Comparison of ENCODE assay signal across 15 cellular contexts in genomic region chr10:119659951-119660350, GRCh38. TPM values are rescaled to one million over a fixed set of nuclear protein-coding genes. Genes with fewer than 3 reads are reported as not detected.
DNase-seq lines count a peak whose midpoint lies in the region; ATAC-seq, FAIRE-seq and TF ChIP-seq lines count a peak whose summit lies in the region.
"Had no signal": no experiment of that assay in that cellular context is flagged by ENCODE, and none has a peak within 500 bp of the region (broad histone marks: within the 10 kb centered on the region; RNA-seq: fewer than 3 reads in every experiment).

No MANE protein-coding gene starts in this region.

- TF ChIP-seq EP300 in A549 (IDR thresholded peaks at IDR 0.05) = no peak

- TF ChIP-seq RAD21 in A549 (conservative IDR thresholded peaks at IDR 0.05 in 1 of 2, IDR thresholded peaks at IDR 0.05 in 1 of 2) = no peak

- no peaks in the 10 kb centered on the region for H3K27me3 Mint-ChIP-seq in glutamatergic neuron (ENCODE audit: unreplicated experiment)
- H3K27me3 Mint-ChIP-seq: effector memory CD8-positive, alpha-beta T cell had no signal

- no peak for ATAC-seq in A549
- no peak for ATAC-seq in RWPE2 (ENCODE audit: low read depth)
- no peak for ATAC-seq in GM21723 (IDR thresholded peaks at IDR 0.05; ENCODE audit: unreplicated experiment)
- ATAC-seq: effector memory CD8-positive, alpha-beta T cell had no signal

- no peaks in the 10 kb centered on the region for H3K36me3 Mint-ChIP-seq in glutamatergic neuron (ENCODE audit: unreplicated experiment)

- no peak for FAIRE-seq in A549 (lab: Jason Lieb, UNC)
- FAIRE-seq: HTR-8/SVneo had no signal

- H3K27me3 ChIP-seq in RWPE2 (ENCODE audit: insufficient read depth, poor library complexity, severe bottlenecking) (no peaks in the 10 kb centered on the region), prostate gland (replicated peaks; ENCODE audit: insufficient read depth) (no peaks in the 10 kb centered on the region)

- POLR2A ChIA-PET in A549 (lab: Yijun Ruan, JAX) = no interaction called here

- H3K9me3 ChIP-seq in A549 = no peaks in the 10 kb centered on the region
- H3K9me3 ChIP-seq in RWPE2 (ENCODE audit: severe bottlenecking) = no peaks in the 10 kb centered on the region
- no peaks in the 10 kb centered on the region for H3K9me3 ChIP-seq in prostate gland

- DNase-seq in A549 (ENCODE audit: low read depth in 1 of 2, low spot score in 1 of 2) (no peak), RWPE2 (ENCODE audit: low spot score) (no peak), glutamatergic neuron (no peak), prostate gland (ENCODE audit: low spot score) (no peak), UCSD-AML1 (lab: John Stamatoyannopoulos, UW; ENCODE audit: unreplicated experiment) (no peak), OCI-M1 (lab: John Stamatoyannopoulos, UW) (no peak), NCI-H446 treated with DMSO at 0.1 percent for 48 hours (lab: John Stamatoyannopoulos, UW) (no peak)
- DNase-seq: activated effector memory CD4-positive, alpha-beta T cell treated with Interleukin-2 at 50 U/mL for 16 hours; effector memory CD8-positive, alpha-beta T cell; foreskin melanocyte; GF-D8; SIG-M5; stimulated activated CD4-positive, alpha-beta T cell treated with anti-CD3 and anti-CD28 coated beads, Interleukin-4, amount 100 ng/mL, for 1 hour had no signal

- H3K4me1 Mint-ChIP-seq in glutamatergic neuron (ENCODE audit: low read depth, unreplicated experiment) = peaks cover 22% of the 10 kb centered on the region

- H3K4me1 ChIP-seq in A549 = peaks cover 77% of the 10 kb centered on the region
- H3K4me1 ChIP-seq in RWPE2 (ENCODE audit: insufficient read depth, poor library complexity, severe bottlenecking) = peaks cover 63% of the 10 kb centered on the region
- H3K4me1 ChIP-seq in prostate gland (replicated peaks) = peaks cover 11% of the 10 kb centered on the region

- peak overlapping the region; percentile 89 to 90; a peak in 4 of 6 replicates for H3K27ac ChIP-seq in A549
- H3K27ac ChIP-seq in RWPE2 (ENCODE audit: poor library complexity, severe bottlenecking) = peak overlapping the region; percentile 93
- H3K27ac ChIP-seq in prostate gland = peak overlapping the region; percentile 5 to 99

- no peak overlapping the region for H3K4me2 ChIP-seq in A549

- intact Hi-C loops in prostate gland (cut with DNase I) = no loop called here

- no peak overlapping the region for H3K27ac Mint-ChIP-seq in glutamatergic neuron (ENCODE audit: unreplicated experiment)
- H3K27ac Mint-ChIP-seq: effector memory CD8-positive, alpha-beta T cell had no signal

- peak overlapping the region; percentile 46 for H3K4me3 Mint-ChIP-seq in glutamatergic neuron (ENCODE audit: unreplicated experiment)
- H3K4me3 Mint-ChIP-seq: effector memory CD8-positive, alpha-beta T cell had no signal

- H3K36me3 ChIP-seq in RWPE2 (ENCODE audit: low read depth) (peaks cover 69% of the 10 kb centered on the region), prostate gland (no peaks in the 10 kb centered on the region)

- peaks cover 4% of the 10 kb centered on the region for H3K9me3 Mint-ChIP-seq in glutamatergic neuron (ENCODE audit: unreplicated experiment)
- H3K9me3 Mint-ChIP-seq: effector memory CD8-positive, alpha-beta T cell had no signal

- CTCF ChIA-PET in A549 (lab: Yijun Ruan, JAX) = interaction anchor here (1.2 to 8.3 kb wide), 8 partner anchors 8 to 88 kb away, joined by 3 to 69 read pairs (median 3); partner anchors contain the start of gene INPP5F

- no peak overlapping the region for H3K4me3 ChIP-seq in A549
- H3K4me3 ChIP-seq in RWPE2 (ENCODE audit: severe bottlenecking) = no peak overlapping the region
- no peak overlapping the region for H3K4me3 ChIP-seq in prostate gland

- WGBS in A549 (ENCODE audit: missing lambda C conversion rate) = 90% methylated on average over 8 of the region's 10 CpGs
- 72% methylated on average over 10 of the region's 10 CpGs for WGBS in prostate gland

- TF ChIP-seq CTCF in A549 (IDR thresholded peaks at IDR 0.05) (no peak), RWPE2 (IDR thresholded peaks at IDR 0.05; ENCODE audit: poor library complexity, severe bottlenecking) (no peak), glutamatergic neuron (IDR thresholded peaks at IDR 0.05; ENCODE audit: partially characterized antibody, unreplicated experiment) (no peak), prostate gland (IDR thresholded peaks at IDR 0.05) (no peak)

- TF ChIP-seq POLR2A in A549 (IDR thresholded peaks at IDR 0.05; ENCODE audit: low read length) (no peak), prostate gland (IDR thresholded peaks at IDR 0.05) (no peak)

TF ChIP-seq in A549, 52 proteins besides CTCF, POLR2A, EP300 and RAD21:
- TF ChIP-seq, protein P1, sequence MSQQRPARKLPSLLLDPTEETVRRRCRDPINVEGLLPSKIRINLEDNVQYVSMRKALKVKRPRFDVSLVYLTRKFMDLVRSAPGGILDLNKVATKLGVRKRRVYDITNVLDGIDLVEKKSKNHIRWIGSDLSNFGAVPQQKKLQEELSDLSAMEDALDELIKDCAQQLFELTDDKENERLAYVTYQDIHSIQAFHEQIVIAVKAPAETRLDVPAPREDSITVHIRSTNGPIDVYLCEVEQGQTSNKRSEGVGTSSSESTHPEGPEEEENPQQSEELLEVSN (IDR thresholded peaks at IDR 0.05; ENCODE audit: borderline replicate concordance, low read depth) = no peak

RNA-seq across cellular contexts. Expression of gene BAG3, which starts 8.8 kb away (rescaled TPM):
- 10.7 and 18.3 TPM in 2 replicates for polyA plus RNA-seq in A549 (2011; rRNA removed)
- 19.0 and 26.0 TPM in 2 replicates for polyA plus RNA-seq in A549 (2012; cell fraction: cytosol; rRNA removed)
- polyA plus RNA-seq in A549 (2012; cell fraction: nucleus; rRNA removed) = 43.7 and 44.6 TPM in 2 replicates
- polyA plus RNA-seq in A549 (2017; fragmentation: RNase III; extraction: RNeasy Plus Mini Kit Qiagen cat#74134 plus additional on column Dnase treatment) = 50.0 to 58.4 TPM (median 57.4 TPM) in 3 replicates
- 11.6 TPM in 2 replicates for polyA minus RNA-seq in A549 (2011; rRNA and poly(A)+ RNA removed)
- total RNA-seq in glutamatergic neuron (ENCODE audit: unreplicated experiment) = 15.7 TPM
- 10 to 100 TPM; 45.4 to 56.4 TPM for total RNA-seq in prostate gland
